In genomic region chr15:34010921-34011320, GRCh38 we compare ENCODE assay signal across 37 cellular contexts. TPM values are rescaled to one million over a fixed set of nuclear protein-coding genes. Genes with fewer than 3 reads are reported as not detected.
"Had no signal": no experiment of that assay in that cellular context is flagged by ENCODE, and none has a peak within 500 bp of the region (broad histone marks: within the 10 kb centered on the region; RNA-seq: fewer than 3 reads in every experiment).

No MANE protein-coding gene starts in this region.

- H3K36me3 Mint-ChIP-seq: activated CD4-positive, alpha-beta memory T cell treated with anti-CD3 and anti-CD28 coated beads for 36 hours had no signal

- H3K36me3 ChIP-seq: adrenal gland, brain microvascular endothelial cell, breast epithelium had no signal

- DNase-seq: activated B cell treated with CpG ODN at 0.5 μM for 24 hours; activated CD4-positive, alpha-beta memory T cell treated with anti-CD3 and anti-CD28 coated beads for 36 hours; activated CD4-positive, alpha-beta T cell treated with anti-CD3 and anti-CD28 coated beads for 4 hours; activated CD4-positive, alpha-beta T cell treated with anti-CD3 and anti-CD28 coated beads, Interleukin-2, amount 10 ng/mL, durations not matched to agents 24 days and 14 days; activated CD4-positive, alpha-beta T cell treated with anti-CD3 and anti-CD28 coated beads, Interleukin-2, amount 50 U/mL, for 1 hour; activated CD4-positive, alpha-beta T cell treated with anti-CD3 and anti-CD28 coated beads, Interleukin-2, amount 50 U/mL, for 4 hours; activated CD4-positive, CD25-positive, alpha-beta regulatory T cell treated with anti-CD3 and anti-CD28 coated beads, Interleukin-2, amount 50 U/mL, for 72 hours; activated CD8-positive, alpha-beta memory T cell treated with anti-CD3 and anti-CD28 coated beads, Interleukin-2, amount 50 U/mL, for 4 hours; activated CD8-positive, alpha-beta T cell treated with anti-CD3 and anti-CD28 coated beads for 36 hours; activated effector memory CD4-positive, alpha-beta T cell treated with anti-CD3 and anti-CD28 coated beads, Interleukin-2, amount 50 U/mL, for 16 hours; activated gamma-delta T cell treated with Interleukin-2 at 50 U/mL for 16 hours; activated naive CD4-positive, alpha-beta T cell; activated naive CD4-positive, alpha-beta T cell treated with anti-CD3 and anti-CD28 coated beads for 36 hours; activated naive CD4-positive, alpha-beta T cell treated with anti-CD3 and anti-CD28 coated beads, Interleukin-2, amount 50 U/mL, for 16 hours; activated naive CD8-positive, alpha-beta T cell treated with anti-CD3 and anti-CD28 coated beads for 36 hours; activated T-cell treated with anti-CD3 and anti-CD28 coated beads for 4 hours; activated T-cell treated with anti-CD3 and anti-CD28 coated beads, Interleukin-2, amount 50 U/mL, for 1 hour; activated T-cell treated with anti-CD3 and anti-CD28 coated beads, Interleukin-2, amount 50 U/mL, for 4 hours; activated T-cell treated with anti-CD3 and anti-CD28 coated beads, Interleukin-2, amount 50 U/mL, for 72 hours; adrenal gland; amniotic stem cell; aorta; body of pancreas; brain microvascular endothelial cell; central memory CD4-positive, alpha-beta T cell; T-helper 1 cell; T-helper 2 cell; T-helper 9 cell had no signal

- H3K9me3 ChIP-seq: adrenal gland, body of pancreas, breast epithelium had no signal

- H3K4me3 ChIP-seq: adrenal gland, body of pancreas, breast epithelium had no signal

- H3K27ac ChIP-seq: adrenal gland, body of pancreas, brain microvascular endothelial cell, breast epithelium, VCaP had no signal

- H3K4me1 ChIP-seq: adrenal gland, body of pancreas, breast epithelium had no signal

- H3K27me3 ChIP-seq: adrenal gland, body of pancreas, brain microvascular endothelial cell, breast epithelium had no signal

- H3K27ac Mint-ChIP-seq: activated B cell treated with CpG ODN at 0.5 μM for 24 hours; activated CD4-positive, alpha-beta memory T cell treated with anti-CD3 and anti-CD28 coated beads for 36 hours; activated CD4-positive, alpha-beta T cell treated with anti-CD3 and anti-CD28 coated beads, Interleukin-2, amount 10 ng/mL, durations not matched to agents 24 days and 14 days; activated CD8-positive, alpha-beta T cell treated with anti-CD3 and anti-CD28 coated beads for 36 hours; activated naive CD4-positive, alpha-beta T cell treated with anti-CD3 and anti-CD28 coated beads for 36 hours; activated naive CD4-positive, alpha-beta T cell treated with anti-CD3 and anti-CD28 coated beads, Interleukin-2, amount 50 U/mL, for 72 hours; activated naive CD8-positive, alpha-beta T cell treated with anti-CD3 and anti-CD28 coated beads for 36 hours; activated T-cell treated with anti-CD3 and anti-CD28 coated beads, Interleukin-2, amount 50 U/mL, for 72 hours; activated T-helper 1 cell treated with anti-CD3 and anti-CD28 coated beads, Interleukin-12 subunit alpha, Interleukin-12 subunit beta, Interleukin-2, Interleukin-4 antibody, amounts not matched to agents 30 ng/mL and 10 ng/mL and 1 ng/mL, durations not matched to agents 14 hours and 24 hours and 36 hours; activated T-helper 17 cell treated with anti-CD3 and anti-CD28 coated beads, Interleukin-2, amount 50 U/mL, for 72 hours; T-helper 1 cell treated with Interleukin-12 subunit alpha and Interleukin-12 subunit beta and Interleukin-4 antibody, amounts not matched to agents 30 μg/mL and 1 μg/mL, for 36 hours; T-helper 2 cell treated with Interferon-gamma antibody and Interleukin-4, amounts not matched to agents 5 μg/mL and 100 μg/mL, for 36 hours had no signal

- ATAC-seq: activated CD8-positive, alpha-beta T cell treated with anti-CD3 and anti-CD28 coated beads for 36 hours; activated naive CD4-positive, alpha-beta T cell treated with anti-CD3 and anti-CD28 coated beads, Interleukin-2, amount 50 U/mL, for 72 hours; activated T-cell treated with anti-CD3 and anti-CD28 coated beads, Interleukin-2, amount 50 U/mL, for 4 hours; activated T-cell treated with anti-CD3 and anti-CD28 coated beads, Interleukin-2, amount 50 U/mL, for 72 hours; activated T-helper 17 cell treated with anti-CD3 and anti-CD28 coated beads, Interleukin-2, amount 50 U/mL, for 72 hours; body of pancreas had no signal

- H3K4me3 Mint-ChIP-seq: activated B cell treated with CpG ODN at 0.5 μM for 24 hours; activated CD4-positive, alpha-beta memory T cell treated with anti-CD3 and anti-CD28 coated beads for 36 hours; activated CD4-positive, alpha-beta T cell treated with anti-CD3 and anti-CD28 coated beads, Interleukin-2, amount 10 ng/mL, durations not matched to agents 24 days and 14 days; activated CD8-positive, alpha-beta T cell treated with anti-CD3 and anti-CD28 coated beads for 36 hours; activated naive CD4-positive, alpha-beta T cell treated with anti-CD3 and anti-CD28 coated beads for 36 hours; activated naive CD8-positive, alpha-beta T cell treated with anti-CD3 and anti-CD28 coated beads for 36 hours; activated T-cell treated with anti-CD3 and anti-CD28 coated beads, Interleukin-2, amount 50 U/mL, for 4 hours; activated T-cell treated with anti-CD3 and anti-CD28 coated beads, Interleukin-2, amount 50 U/mL, for 72 hours; activated T-helper 1 cell treated with anti-CD3 and anti-CD28 coated beads, Interleukin-12 subunit alpha, Interleukin-12 subunit beta, Interleukin-2, Interleukin-4 antibody, amounts not matched to agents 30 ng/mL and 10 ng/mL and 1 ng/mL, durations not matched to agents 14 hours and 24 hours and 36 hours; activated T-helper 17 cell treated with anti-CD3 and anti-CD28 coated beads, Interleukin-2, amount 50 U/mL, for 72 hours; T-helper 1 cell treated with Interleukin-12 subunit alpha and Interleukin-12 subunit beta and Interleukin-4 antibody, amounts not matched to agents 30 μg/mL and 1 μg/mL, for 36 hours; T-helper 2 cell treated with Interferon-gamma antibody and Interleukin-4, amounts not matched to agents 5 μg/mL and 100 μg/mL, for 36 hours had no signal

- H3K4me1 Mint-ChIP-seq: activated B cell treated with CpG ODN at 0.5 μM for 24 hours; activated CD4-positive, alpha-beta T cell treated with anti-CD3 and anti-CD28 coated beads, Interleukin-2, amount 10 ng/mL, durations not matched to agents 24 days and 14 days; activated naive CD8-positive, alpha-beta T cell treated with anti-CD3 and anti-CD28 coated beads for 36 hours; activated T-helper 17 cell treated with anti-CD3 and anti-CD28 coated beads, Interleukin-2, amount 50 U/mL, for 72 hours had no signal

- H3K9me3 Mint-ChIP-seq: activated B cell treated with CpG ODN at 0.5 μM for 24 hours; activated CD4-positive, alpha-beta memory T cell treated with anti-CD3 and anti-CD28 coated beads for 36 hours; activated CD4-positive, alpha-beta T cell treated with anti-CD3 and anti-CD28 coated beads, Interleukin-2, amount 10 ng/mL, durations not matched to agents 24 days and 14 days; activated CD8-positive, alpha-beta T cell treated with anti-CD3 and anti-CD28 coated beads for 36 hours; activated naive CD4-positive, alpha-beta T cell treated with anti-CD3 and anti-CD28 coated beads for 36 hours; activated naive CD4-positive, alpha-beta T cell treated with anti-CD3 and anti-CD28 coated beads, Interleukin-2, amount 50 U/mL, for 72 hours; activated naive CD8-positive, alpha-beta T cell treated with anti-CD3 and anti-CD28 coated beads for 36 hours; activated T-cell treated with anti-CD3 and anti-CD28 coated beads, Interleukin-2, amount 50 U/mL, for 4 hours; activated T-cell treated with anti-CD3 and anti-CD28 coated beads, Interleukin-2, amount 50 U/mL, for 72 hours; activated T-helper 1 cell treated with anti-CD3 and anti-CD28 coated beads, Interleukin-12 subunit alpha, Interleukin-12 subunit beta, Interleukin-2, Interleukin-4 antibody, amounts not matched to agents 30 ng/mL and 10 ng/mL and 1 ng/mL, durations not matched to agents 14 hours and 24 hours and 36 hours; activated T-helper 17 cell treated with anti-CD3 and anti-CD28 coated beads, Interleukin-2, amount 50 U/mL, for 72 hours; T-helper 1 cell treated with Interleukin-12 subunit alpha and Interleukin-12 subunit beta and Interleukin-4 antibody, amounts not matched to agents 30 μg/mL and 1 μg/mL, for 36 hours; T-helper 2 cell treated with Interferon-gamma antibody and Interleukin-4, amounts not matched to agents 5 μg/mL and 100 μg/mL, for 36 hours had no signal

- H3K27me3 Mint-ChIP-seq: activated B cell treated with CpG ODN at 0.5 μM for 24 hours; activated CD4-positive, alpha-beta memory T cell treated with anti-CD3 and anti-CD28 coated beads for 36 hours; activated CD4-positive, alpha-beta T cell treated with anti-CD3 and anti-CD28 coated beads, Interleukin-2, amount 10 ng/mL, durations not matched to agents 24 days and 14 days; activated CD8-positive, alpha-beta T cell treated with anti-CD3 and anti-CD28 coated beads for 36 hours; activated naive CD8-positive, alpha-beta T cell treated with anti-CD3 and anti-CD28 coated beads for 36 hours; activated T-helper 17 cell treated with anti-CD3 and anti-CD28 coated beads, Interleukin-2, amount 50 U/mL, for 72 hours had no signal

RNA-seq across cellular contexts. Expression of gene CHRM5, which starts 42.6 kb away (rescaled TPM):
- total RNA-seq: activated B cell treated with CpG ODN at 0.5 μM for 24 hours; activated CD4-positive, alpha-beta memory T cell treated with anti-CD3 and anti-CD28 coated beads for 36 hours; activated CD4-positive, alpha-beta T cell treated with anti-CD3 and anti-CD28 coated beads, Interleukin-2, amount 10 ng/mL, durations not matched to agents 24 days and 14 days; activated CD8-positive, alpha-beta memory T cell treated with anti-CD3 and anti-CD28 coated beads for 36 hours; activated CD8-positive, alpha-beta T cell treated with anti-CD3 and anti-CD28 coated beads for 36 hours; activated naive CD4-positive, alpha-beta T cell treated with anti-CD3 and anti-CD28 coated beads for 36 hours; activated naive CD4-positive, alpha-beta T cell treated with anti-CD3 and anti-CD28 coated beads, Interleukin-2, amount 50 U/mL, for 72 hours; activated naive CD8-positive, alpha-beta T cell treated with anti-CD3 and anti-CD28 coated beads for 36 hours; activated T-cell treated with anti-CD3 and anti-CD28 coated beads, Interleukin-2, amount 50 U/mL, for 72 hours; activated T-helper 1 cell treated with anti-CD3 and anti-CD28 coated beads, Interleukin-12 subunit alpha, Interleukin-12 subunit beta, Interleukin-2, Interleukin-4 antibody, amounts not matched to agents 30 ng/mL and 10 ng/mL and 1 ng/mL, durations not matched to agents 14 hours and 24 hours and 36 hours; activated T-helper 17 cell treated with anti-CD3 and anti-CD28 coated beads, Interleukin-2, amount 50 U/mL, for 72 hours; adrenal gland; aorta; body of pancreas; breast epithelium; cardiac septum had no signal
- polyA plus RNA-seq: aorta had no signal
